27 cellular contexts compared by ENCODE assay signal in the genomic region with DNA sequence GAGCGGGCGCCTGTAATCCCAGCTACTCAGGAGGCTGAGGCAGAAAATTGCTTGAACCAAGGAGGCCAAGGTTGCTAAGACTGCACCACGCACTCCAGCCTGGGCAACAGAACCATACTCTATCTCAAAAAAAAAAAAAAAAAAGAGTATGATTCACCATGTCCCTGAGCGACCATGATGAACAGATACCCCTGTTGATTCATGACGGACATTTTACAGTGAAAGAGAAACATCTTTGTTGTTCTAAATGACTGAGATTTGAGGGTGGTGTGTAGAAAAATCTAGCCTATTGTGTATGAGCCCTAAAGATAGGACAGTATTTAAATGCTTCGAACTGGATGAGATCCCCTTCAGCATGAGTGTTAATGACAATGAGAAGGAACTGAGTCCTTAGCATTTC. TPM values are rescaled to one million over a fixed set of nuclear protein-coding genes. Genes with fewer than 3 reads are reported as not detected.
"Had no signal": no experiment of that assay in that cellular context is flagged by ENCODE, and none has a peak within 500 bp of the region (broad histone marks: within the 10 kb centered on the region; RNA-seq: fewer than 3 reads in every experiment).

No MANE protein-coding gene starts in this region.

- H3K27ac ChIP-seq: heart left ventricle, left ventricle myocardium inferior, neural progenitor cell, neutrophil, parathyroid adenoma, right atrium auricular region, tibial nerve, upper lobe of left lung had no signal

- H3K4me2 ChIP-seq: neural progenitor cell had no signal

- H3K4me3 Mint-ChIP-seq: mesothelial cell of epicardium; naive B cell; natural killer cell; nephron progenitor cell; neural progenitor cell; stimulated activated memory B cell treated with anti-CD40 and anti-IgM and Interleukin-4, amounts not matched to agents 10 μg/mL and 1 μg/mL and 100 μg/mL, for 72 hours; stimulated activated naive CD8-positive, alpha-beta T cell treated with anti-CD3 and anti-CD28 coated beads, Interleukin-15, amount 100 ng/mL, for 72 hours had no signal

- H3K27me3 Mint-ChIP-seq: stimulated activated memory B cell treated with anti-CD40 and anti-IgM and Interleukin-4, amounts not matched to agents 10 μg/mL and 1 μg/mL and 100 μg/mL, for 72 hours; stimulated activated naive CD8-positive, alpha-beta T cell treated with anti-CD3 and anti-CD28 coated beads, Interleukin-15, amount 100 ng/mL, for 72 hours had no signal

- H3K27ac Mint-ChIP-seq: mesothelial cell of epicardium; naive B cell; natural killer cell; nephron progenitor cell; neural progenitor cell; stimulated activated memory B cell treated with anti-CD40 and anti-IgM and Interleukin-4, amounts not matched to agents 10 μg/mL and 1 μg/mL and 100 μg/mL, for 72 hours; stimulated activated naive CD8-positive, alpha-beta T cell treated with anti-CD3 and anti-CD28 coated beads, Interleukin-15, amount 100 ng/mL, for 72 hours had no signal

- H3K27me3 ChIP-seq: heart left ventricle, neural progenitor cell, neutrophil, right atrium auricular region, tibial nerve, upper lobe of left lung had no signal

- H3K9me3 Mint-ChIP-seq: natural killer cell; stimulated activated naive CD8-positive, alpha-beta T cell treated with anti-CD3 and anti-CD28 coated beads, Interleukin-15, amount 100 ng/mL, for 72 hours had no signal

- H3K36me3 Mint-ChIP-seq: mesothelial cell of epicardium; naive B cell; natural killer cell; neural progenitor cell; stimulated activated memory B cell treated with anti-CD40 and anti-IgM and Interleukin-4, amounts not matched to agents 10 μg/mL and 1 μg/mL and 100 μg/mL, for 72 hours had no signal

- H2AFZ ChIP-seq: neural progenitor cell, parathyroid adenoma had no signal

- H3K4me1 Mint-ChIP-seq: mesothelial cell of epicardium; naive B cell; natural killer cell; stimulated activated memory B cell treated with anti-CD40 and anti-IgM and Interleukin-4, amounts not matched to agents 10 μg/mL and 1 μg/mL and 100 μg/mL, for 72 hours; stimulated activated naive CD8-positive, alpha-beta T cell treated with anti-CD3 and anti-CD28 coated beads, Interleukin-15, amount 100 ng/mL, for 72 hours had no signal

- DNase-seq: heart left ventricle; hypothalamus; islet precursor cell; left ventricle myocardium inferior; mesendoderm; naive B cell; natural killer cell; nephron progenitor cell; occipital lobe; small intestine; stimulated activated CD4-positive, alpha-beta T cell treated with anti-CD3 and anti-CD28 coated beads, Interleukin-1b, Interleukin-23, amount 100 ng/mL, for 48 hours; stimulated activated CD4-positive, alpha-beta T cell treated with anti-CD3 and anti-CD28 coated beads, Interleukin-2, amount 100 ng/mL, for 48 hours; stimulated activated CD4-positive, alpha-beta T cell treated with anti-CD3 and anti-CD28 coated beads, Interleukin-4, amount 100 ng/mL, for 4 hours; stimulated activated CD8-positive, alpha-beta memory T cell treated with anti-CD3 and anti-CD28 coated beads, Interleukin-4, amount 100 ng/mL, for 48 hours; stimulated activated naive CD4-positive, alpha-beta T cell treated with Interleukin-2 at 50 U/mL for 16 hours; stimulated activated naive CD8-positive, alpha-beta T cell treated with anti-CD3 and anti-CD28 coated beads, Interleukin-15, amount 100 ng/mL, for 72 hours; substantia nigra; upper lobe of left lung had no signal

- H3K9me3 ChIP-seq: left ventricle myocardium inferior, neutrophil, right atrium auricular region, tibial nerve, upper lobe of left lung had no signal

- H3K79me2 ChIP-seq: parathyroid adenoma had no signal

- H3K4me3 ChIP-seq: heart left ventricle, left ventricle myocardium inferior, lung, neural progenitor cell, right atrium auricular region, tibial nerve, upper lobe of left lung had no signal

- H3K36me3 ChIP-seq: heart left ventricle, left ventricle myocardium inferior, neural progenitor cell, neutrophil, right atrium auricular region, tibial nerve, upper lobe of left lung had no signal

- H3K9ac ChIP-seq: neural progenitor cell, parathyroid adenoma had no signal

- ATAC-seq: heart left ventricle; natural killer cell; sciatic nerve; stimulated activated memory B cell treated with anti-CD40 and anti-IgM and Interleukin-4, amounts not matched to agents 10 μg/mL and 1 μg/mL and 100 μg/mL, for 72 hours; stimulated activated naive CD8-positive, alpha-beta T cell treated with anti-CD3 and anti-CD28 coated beads, Interleukin-15, amount 100 ng/mL, for 72 hours had no signal

- H3K4me1 ChIP-seq: neural progenitor cell, right atrium auricular region, tibial nerve, upper lobe of left lung had no signal

RNA-seq across cellular contexts. Expression of a gene that starts 32.8 kb away (rescaled TPM):
- total RNA-seq: natural killer cell had no signal
